In genomic region chr3:139473155-139473771, GRCh38 we compare ENCODE assay signal across 18 cellular contexts. TPM values are rescaled to one million over a fixed set of nuclear protein-coding genes. Genes with fewer than 3 reads are reported as not detected.
A peak's percentile ranks its signal among the peaks of the same experiment; 100 is the strongest.
DNase-seq lines count a peak whose midpoint lies in the region; ATAC-seq, FAIRE-seq and TF ChIP-seq lines count a peak whose summit lies in the region.
"Had no signal": no experiment of that assay in that cellular context is flagged by ENCODE, and none has a peak within 500 bp of the region (broad histone marks: within the 10 kb centered on the region; RNA-seq: fewer than 3 reads in every experiment).

No MANE protein-coding gene starts in this region.

- intact Hi-C loops in left cardiac atrium (cut with DNase I): no loop called here

- FAIRE-seq in GM12891 (lab: Jason Lieb, UNC): no peak
- FAIRE-seq: endothelial cell of umbilical vein, GM18507 had no signal

- ATAC-seq in GM21723 (IDR thresholded peaks at IDR 0.05; ENCODE audit: unreplicated experiment): no peak
- ATAC-seq in left cardiac atrium: no peak
- no peak for ATAC-seq in SK-N-SH treated with all-trans-retinoic acid at 6 μM for 48 hours
- ATAC-seq: left lung, WTC11 had no signal

- TF ChIP-seq CTCF in NB4 (IDR thresholded peaks at IDR 0.05; ENCODE audit: low read depth, low read length): no peak
- no peak for TF ChIP-seq CTCF in epithelial cell of proximal tubule (conservative IDR thresholded peaks at IDR 0.05; ENCODE audit: low read depth, low read length)

- DNase-seq in GM12891 (ENCODE audit: insufficient read length, low spot score) (no peak), NB4 (ENCODE audit: low read depth) (peak; percentile 3), epithelial cell of proximal tubule (ENCODE audit: low read depth) (peak; percentile 59), myocyte (ENCODE audit: low read depth) (peak; percentile 69), left cardiac atrium (no peak), COR-L47 (lab: John Stamatoyannopoulos, UW) (no peak)
- DNase-seq: activated CD8-positive, alpha-beta memory T cell treated with anti-CD3 and anti-CD28 coated beads for 24 hours; activated effector memory CD4-positive, alpha-beta T cell treated with Interleukin-2 at 50 U/mL for 16 hours; amygdala; left lung; posterior cingulate gyrus had no signal

- no peak overlapping the region for H3K4me3 ChIP-seq in NB4 (ENCODE audit: low read depth, low read length)
- no peak overlapping the region for H3K4me3 ChIP-seq in epithelial cell of proximal tubule (ENCODE audit: low read depth, low read length)
- H3K4me3 ChIP-seq: left lung had no signal

- no peak for TF ChIP-seq POLR2A in GM12891 (IDR thresholded peaks at IDR 0.05; ENCODE audit: low read depth, low read length)
- TF ChIP-seq POLR2A in NB4 (IDR thresholded peaks at IDR 0.05; ENCODE audit: extremely low read depth, insufficient read length): no peak

TF ChIP-seq in GM12891, 5 proteins besides CTCF, POLR2A, EP300 and RAD21:
- TF ChIP-seq SPI1 (IDR thresholded peaks at IDR 0.05; ENCODE audit: low read depth, low read length) (0 out of 2 replicates have a peak, but pooled peaks have one; percentile 20), TAF1 (IDR thresholded peaks at IDR 0.05; ENCODE audit: low read depth, low read length) (no peak)

TF ChIP-seq in SK-N-SH treated with all-trans-retinoic acid at 6 μM for 48 hours, 23 proteins besides CTCF, POLR2A, EP300 and RAD21:
- TF ChIP-seq GLIS3 (CRISPR knock-in tag; IDR thresholded peaks at IDR 0.05) (no peak), OSR1 (CRISPR knock-in tag; IDR thresholded peaks at IDR 0.05) (no peak), BACH2 (CRISPR knock-in tag; IDR thresholded peaks at IDR 0.05; ENCODE audit: borderline replicate concordance) (no peak), RARB (CRISPR knock-in tag; IDR thresholded peaks at IDR 0.05) (no peak), CSRNP3 (CRISPR knock-in tag; IDR thresholded peaks at IDR 0.05) (no peak), ZC3H10 (CRISPR knock-in tag; IDR thresholded peaks at IDR 0.05) (no peak), ZNF8 (CRISPR knock-in tag; IDR thresholded peaks at IDR 0.05) (no peak), ZNF70 (CRISPR knock-in tag; IDR thresholded peaks at IDR 0.05) (no peak), PPARA (CRISPR knock-in tag; IDR thresholded peaks at IDR 0.05; ENCODE audit: borderline replicate concordance) (no peak), ISL1 (CRISPR knock-in tag; IDR thresholded peaks at IDR 0.05) (no peak)
TF ChIP-seq in SK-N-SH treated with all-trans-retinoic acid at 6 μM for 48 hours: peak in this region for 0.

RNA-seq across cellular contexts. Expression of gene RBP2, which starts 3.1 kb away (rescaled TPM):
- polyA plus RNA-seq in GM12891 (2012; ENCODE audit: low read depth, missing spikeins): not detected
- total RNA-seq in epithelial cell of proximal tubule (not detected in 2 replicates), myocyte (0.78 and 0.94 TPM in 2 replicates), left cardiac atrium (not detected)
- not detected for polyA plus RNA-seq in myocyte (2012)
- total RNA-seq: chondrocyte, endothelial cell of umbilical vein, NCI-H460, WTC11 had no signal
- polyA plus RNA-seq: endothelial cell of umbilical vein had no signal

Comparison
In these comparisons a context has a peak if more than half of its experiments do, and no peak if none do; other contexts are left out.
1. DNase-seq: peak in NB4 (single experiment), epithelial cell of proximal tubule (single experiment) and myocyte (single experiment); none in GM12891 (single experiment), left cardiac atrium (single experiment) and COR-L47 (single experiment).